1 cellular context compared by ENCODE assay signal in the genomic region with DNA sequence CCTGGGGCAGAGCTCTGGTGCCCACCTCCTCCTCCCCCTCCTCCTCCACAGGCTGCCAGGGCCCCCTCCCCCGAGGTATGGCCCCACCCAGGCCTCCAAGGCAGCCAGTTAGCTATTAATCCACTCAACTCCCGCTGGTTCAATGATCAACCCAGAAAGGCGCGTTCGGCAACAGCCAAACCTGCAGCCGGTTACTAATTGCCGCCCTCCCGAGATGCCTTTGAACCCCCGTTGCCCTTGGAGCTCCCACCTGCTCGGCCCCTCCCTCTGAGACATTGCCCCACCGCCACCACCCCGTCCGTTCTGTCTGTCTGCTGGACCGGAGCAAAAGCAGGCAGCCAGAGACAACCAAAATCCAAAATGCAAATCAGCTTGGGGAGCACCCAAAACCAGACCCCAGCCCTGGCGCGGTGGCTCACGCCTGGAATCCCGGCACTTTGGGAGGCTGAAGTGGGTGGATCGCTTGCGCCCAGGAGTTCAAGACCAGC.
TF ChIP-seq lines count a peak whose summit lies in the region.

No MANE protein-coding gene starts in this region.

TF ChIP-seq in HepG2, 621 proteins besides CTCF, POLR2A, EP300 and RAD21 (continued from another document and continues in another):
- peak; percentile 74 for TF ChIP-seq ZNF609 (CRISPR knock-in tag; IDR thresholded peaks at IDR 0.05; ENCODE audit: borderline replicate concordance)
- TF ChIP-seq ZFP91 (CRISPR knock-in tag; IDR thresholded peaks at IDR 0.05; ENCODE audit: borderline replicate concordance) = no peak
- TF ChIP-seq TFAP4 (IDR thresholded peaks at IDR 0.05; ENCODE audit: borderline replicate concordance, low read depth) = peak; percentile 70; the same call in 1 of the 2 replicates
- no peak for TF ChIP-seq TIGD3 (CRISPR knock-in tag; IDR thresholded peaks at IDR 0.05; ENCODE audit: borderline replicate concordance)
- TF ChIP-seq ZNF263 (CRISPR knock-in tag; IDR thresholded peaks at IDR 0.05) = peak; percentile 49
- TF ChIP-seq MED1 (CRISPR knock-in tag; IDR thresholded peaks at IDR 0.05) = peak; percentile 41; the same call in 1 of the 2 replicates
- TF ChIP-seq ZNF775 (CRISPR knock-in tag; IDR thresholded peaks at IDR 0.05; ENCODE audit: borderline replicate concordance) = no peak
- TF ChIP-seq REPIN1 (CRISPR knock-in tag; IDR thresholded peaks at IDR 0.05; ENCODE audit: borderline replicate concordance, low read depth) = 0 out of 2 replicates have a peak, but pooled peaks have one; percentile 67
- 0 out of 2 replicates have a peak, but pooled peaks have one; percentile 20 for TF ChIP-seq ARID5B (CRISPR knock-in tag; IDR thresholded peaks at IDR 0.05)
- no peak for TF ChIP-seq SNAI1 (CRISPR knock-in tag; IDR thresholded peaks at IDR 0.05; ENCODE audit: borderline replicate concordance)
- TF ChIP-seq KLF9 (CRISPR knock-in tag; IDR thresholded peaks at IDR 0.05; ENCODE audit: low read depth) = no peak
- no peak for TF ChIP-seq NFKBIZ (CRISPR knock-in tag; IDR thresholded peaks at IDR 0.05)
- TF ChIP-seq ZNF574 (CRISPR knock-in tag; IDR thresholded peaks at IDR 0.05) = 0 out of 2 replicates have a peak, but pooled peaks have one; percentile 17
- peak; percentile 29; the same call in 1 of the 2 replicates for TF ChIP-seq TARDBP (CRISPR knock-in tag; IDR thresholded peaks at IDR 0.05)
- 0 out of 2 replicates have a peak, but pooled peaks have one; percentile 21 for TF ChIP-seq HDAC2 (CRISPR knock-in tag; IDR thresholded peaks at IDR 0.05)
- peak; percentile 38; the same call in 1 of the 2 replicates for TF ChIP-seq ZNF460 (CRISPR knock-in tag; IDR thresholded peaks at IDR 0.05; ENCODE audit: borderline replicate concordance)
- TF ChIP-seq PHB2 (IDR thresholded peaks at IDR 0.05; ENCODE audit: partially characterized antibody) = no peak
- peak; percentile 46; the same call in 1 of the 2 replicates for TF ChIP-seq LCORL (IDR thresholded peaks at IDR 0.05)
- peak; percentile 95 for TF ChIP-seq LCORL (CRISPR knock-in tag; IDR thresholded peaks at IDR 0.05)
- no peak for TF ChIP-seq CBX1 (IDR thresholded peaks at IDR 0.05; ENCODE audit: low read depth)
- TF ChIP-seq ZNF746 (CRISPR knock-in tag; IDR thresholded peaks at IDR 0.05) = peak; percentile 56; the same call in 1 of the 2 replicates
- TF ChIP-seq ZSCAN25 (CRISPR knock-in tag; IDR thresholded peaks at IDR 0.05) = peak; percentile 15; the same call in 1 of the 2 replicates
- peak; percentile 35; the same call in 1 of the 2 replicates for TF ChIP-seq HNF4G (IDR thresholded peaks at IDR 0.05; ENCODE audit: borderline replicate concordance, low read depth, low read length)
- no peak for TF ChIP-seq HNF4G (CRISPR knock-in tag; IDR thresholded peaks at IDR 0.05; ENCODE audit: borderline replicate concordance, low read depth)
- 0 out of 2 replicates have a peak, but pooled peaks have one; percentile 26 for TF ChIP-seq FIP1L1 (IDR thresholded peaks at IDR 0.05; ENCODE audit: borderline replicate concordance, insufficient read depth, low read depth, low read length)
- peak; percentile 80; the same call in 1 of the 2 replicates for TF ChIP-seq ZNF549 (CRISPR knock-in tag; IDR thresholded peaks at IDR 0.05)
- 0 out of 2 replicates have a peak, but pooled peaks have one; percentile 11 for TF ChIP-seq GATA4 (IDR thresholded peaks at IDR 0.05; ENCODE audit: borderline replicate concordance, low read depth)
- no peak for TF ChIP-seq AKAP8 (CRISPR knock-in tag; IDR thresholded peaks at IDR 0.05)
- TF ChIP-seq REST (IDR thresholded peaks at IDR 0.05; ENCODE audit: borderline replicate concordance in 1 of 2, low read depth in 1 of 2, low read length in 2 of 2) = 0 out of 4 replicates have a peak, but pooled peaks of 1 of the 2 experiments have one; percentile 28
- TF ChIP-seq ZNF276 (CRISPR knock-in tag; IDR thresholded peaks at IDR 0.05; ENCODE audit: low read depth) = no peak
